In the genomic region with DNA sequence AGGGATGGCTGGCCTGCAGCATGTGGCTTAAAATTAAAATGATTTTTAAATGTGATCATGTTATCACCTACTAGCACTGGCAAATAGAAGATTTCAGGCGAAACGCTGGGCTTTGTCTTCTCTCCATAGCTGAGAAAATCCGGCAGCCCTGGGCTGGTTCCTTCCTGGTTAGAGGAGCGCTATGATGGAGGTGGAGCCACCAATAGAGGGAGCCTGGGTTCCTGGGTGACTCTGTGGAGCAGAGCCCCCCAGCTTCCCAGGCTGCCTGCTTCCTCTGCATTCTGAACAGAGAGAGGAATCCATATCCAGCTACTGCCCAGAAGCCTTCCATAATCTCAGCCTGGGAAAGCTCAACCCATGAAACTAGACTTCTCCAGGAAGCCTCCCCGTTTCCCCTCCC, we compare ENCODE assay signal across 17 cellular contexts. TPM values are rescaled to one million over a fixed set of nuclear protein-coding genes. Genes with fewer than 3 reads are reported as not detected.
DNase-seq lines count a peak whose midpoint lies in the region; ATAC-seq and TF ChIP-seq lines count a peak whose summit lies in the region.
"Had no signal": no experiment of that assay in that cellular context is flagged by ENCODE, and none has a peak within 500 bp of the region (broad histone marks: within the 10 kb centered on the region; RNA-seq: fewer than 3 reads in every experiment).

No MANE protein-coding gene starts in this region.

- no peak overlapping the region for H3K27ac ChIP-seq in HCT116 (ENCODE audit: low read depth, low read length)
- peak overlapping the region; percentile 100 for H3K27ac ChIP-seq in VCaP
- no peak overlapping the region for H3K27ac ChIP-seq in lower lobe of right lung
- H3K27ac ChIP-seq: cardiac muscle cell, SJSA1, suprapubic skin had no signal

- no peaks in the 10 kb centered on the region for H3K79me2 ChIP-seq in HCT116 (ENCODE audit: insufficient read depth, low read length)

- no peaks in the 10 kb centered on the region for H3K9me3 ChIP-seq in HCT116 (ENCODE audit: control insufficient read depth in 1 of 2, insufficient read depth in 1 of 2, low read depth in 1 of 2, low read length in 2 of 2)
- no peaks in the 10 kb centered on the region for H3K9me3 ChIP-seq in lower lobe of right lung
- H3K9me3 ChIP-seq: esophagus squamous epithelium, SJSA1, suprapubic skin had no signal

- POLR2A ChIA-PET in HCT116 (lab: Charles Lee): no interaction called here

- no peaks in the 10 kb centered on the region for H3K27me3 ChIP-seq in HCT116 (ENCODE audit: insufficient read depth, low read length)
- H3K27me3 ChIP-seq in lower lobe of right lung (ENCODE audit: low read depth): peaks cover under 1% of the 10 kb centered on the region
- H3K27me3 ChIP-seq: cardiac muscle cell, SJSA1, suprapubic skin had no signal

- peak; percentile 18 for DNase-seq in COLO668 (lab: John Stamatoyannopoulos, UW; ENCODE audit: unreplicated experiment)
- DNase-seq in HCT116 (ENCODE audit: low read depth, low spot score): no peak
- peak; percentile 32 for DNase-seq in lower lobe of right lung
- no peak for DNase-seq in NCI-H446 (lab: John Stamatoyannopoulos, UW)
- DNase-seq in stimulated activated naive B cell treated with anti-CD40 and anti-IgM and Interleukin-4, amounts not matched to agents 10 μg/mL and 1 μg/mL and 100 μg/mL, for 72 hours: no peak
- DNase-seq: esophagus squamous epithelium; NCI-H146; small intestine; stimulated activated CD4-positive, alpha-beta T cell treated with anti-CD3 and anti-CD28 coated beads, Interleukin-4, amount 100 ng/mL, for 4 hours had no signal

- CTCF ChIA-PET in HCT116 (lab: Charles Lee): interaction anchor here (3.1 kb wide), 1 partner anchor 13 kb away, joined by 11 read pairs; no protein-coding TSS in a partner anchor

- peaks cover 12 to 20% of the 10 kb centered on the region in 2 donors for H3K4me1 Mint-ChIP-seq in stimulated activated naive B cell treated with anti-CD40 and anti-IgM and Interleukin-4, amounts not matched to agents 10 μg/mL and 1 μg/mL and 100 μg/mL, for 72 hours

- no peak overlapping the region for H2AFZ ChIP-seq in HCT116 (ENCODE audit: low read depth, low read length, poor library complexity, severe bottlenecking)

- RAD21 ChIA-PET in HCT116 (lab: Charles Lee; ENCODE audit: low non-redundant PET in 1 of 2, low total read pairs in 2 of 2, uncharacterized antibody in 2 of 2, unreplicated experiment in 2 of 2): no interaction called here

- TF ChIP-seq CTCF in HCT116 (IDR thresholded peaks at IDR 0.05 in 2 of 3, conservative IDR thresholded peaks at IDR 0.05 in 1 of 3; ENCODE audit: borderline replicate concordance in 1 of 3, insufficient read depth in 1 of 3, low read depth in 2 of 3, low read length in 2 of 3) (no peak), VCaP (conservative IDR thresholded peaks at IDR 0.05) (peak; percentile 21), lower lobe of right lung (IDR thresholded peaks at IDR 0.05) (no peak)

- no peak for TF ChIP-seq POLR2A in HCT116 (IDR thresholded peaks at IDR 0.05; ENCODE audit: borderline replicate concordance, extremely low read depth, insufficient read depth, insufficient read length)

- H3K36me3 ChIP-seq in HCT116 (ENCODE audit: control insufficient read depth in 1 of 2, insufficient read depth in 2 of 2, low read length in 2 of 2) (no peaks in the 10 kb centered on the region), lower lobe of right lung (no peaks in the 10 kb centered on the region)
- H3K36me3 ChIP-seq: cardiac muscle cell, esophagus squamous epithelium, SJSA1, suprapubic skin had no signal

- H3K4me3 Mint-ChIP-seq in stimulated activated naive B cell treated with anti-CD40 and anti-IgM and Interleukin-4, amounts not matched to agents 10 μg/mL and 1 μg/mL and 100 μg/mL, for 72 hours: no peak overlapping the region
- H3K4me3 Mint-ChIP-seq: naive thymus-derived CD8-positive, alpha-beta T cell had no signal

- no peaks in the 10 kb centered on the region for H4K20me1 ChIP-seq in HCT116 (ENCODE audit: insufficient read depth)

- peak; percentile 65 for ATAC-seq in HCT116
- ATAC-seq in lower lobe of right lung: no peak
- no peak for ATAC-seq in GM19324 (IDR thresholded peaks at IDR 0.05; ENCODE audit: low FRiP score, unreplicated experiment)
- ATAC-seq in stimulated activated naive B cell treated with anti-CD40 and anti-IgM and Interleukin-4, amounts not matched to agents 10 μg/mL and 1 μg/mL and 100 μg/mL, for 72 hours (replicated peaks): no peak
- no peak for ATAC-seq in HG03354 (IDR thresholded peaks at IDR 0.05; ENCODE audit: poor library complexity, severe bottlenecking, unreplicated experiment)
- ATAC-seq: naive thymus-derived CD8-positive, alpha-beta T cell had no signal

- H3K36me3 Mint-ChIP-seq in stimulated activated naive B cell treated with anti-CD40 and anti-IgM and Interleukin-4, amounts not matched to agents 10 μg/mL and 1 μg/mL and 100 μg/mL, for 72 hours: no peaks in the 10 kb centered on the region
- H3K36me3 Mint-ChIP-seq: naive thymus-derived CD8-positive, alpha-beta T cell had no signal

- intact Hi-C loops in HCT116 (cut with micrococcal nuclease) (no loop called here), lower lobe of right lung (cut with DNase I) (no loop called here)

- no peak overlapping the region for H3K9ac ChIP-seq in HCT116 (ENCODE audit: low read length)

- peaks cover 5% of the 10 kb centered on the region in 2 experiments; a peak in 3 of 4 replicates for H3K4me1 ChIP-seq in HCT116 (ENCODE audit: control insufficient read depth in 1 of 2, insufficient read depth in 2 of 2, low read length in 2 of 2)
- peaks cover 5% of the 10 kb centered on the region for H3K4me1 ChIP-seq in lower lobe of right lung
- H3K4me1 ChIP-seq: SJSA1 had no signal

- H3K27me3 Mint-ChIP-seq in stimulated activated naive B cell treated with anti-CD40 and anti-IgM and Interleukin-4, amounts not matched to agents 10 μg/mL and 1 μg/mL and 100 μg/mL, for 72 hours: no peaks in the 10 kb centered on the region
- H3K27me3 Mint-ChIP-seq: naive thymus-derived CD8-positive, alpha-beta T cell; progenitor cell of endocrine pancreas had no signal

- no peaks in the 10 kb centered on the region for H3K9me2 ChIP-seq in HCT116 (ENCODE audit: insufficient read depth)

- H3K27ac Mint-ChIP-seq in stimulated activated naive B cell treated with anti-CD40 and anti-IgM and Interleukin-4, amounts not matched to agents 10 μg/mL and 1 μg/mL and 100 μg/mL, for 72 hours: no peak overlapping the region
- H3K27ac Mint-ChIP-seq: progenitor cell of endocrine pancreas had no signal

- no TSS peak for BruUV-seq in HCT116 (replicated peaks; lab: Mats Ljungman, UMichigan)

- TF ChIP-seq RAD21 in HCT116 (IDR thresholded peaks at IDR 0.05; ENCODE audit: low read depth): no peak

- no peaks in the 10 kb centered on the region for H3K9me3 Mint-ChIP-seq in stimulated activated naive B cell treated with anti-CD40 and anti-IgM and Interleukin-4, amounts not matched to agents 10 μg/mL and 1 μg/mL and 100 μg/mL, for 72 hours

- no peak overlapping the region for H3K4me2 ChIP-seq in HCT116 (ENCODE audit: low read length)

- H3K4me3 ChIP-seq in HCT116 (replicated peaks in 1 of 2; ENCODE audit: low read depth in 1 of 2, low read length in 2 of 2): no peak overlapping the region
- H3K4me3 ChIP-seq in lower lobe of right lung: no peak overlapping the region
- H3K4me3 ChIP-seq: cardiac muscle cell, esophagus squamous epithelium, SJSA1, suprapubic skin had no signal

TF ChIP-seq in HCT116, 20 proteins besides CTCF, POLR2A, EP300 and RAD21:
- TF ChIP-seq CBX3 (IDR thresholded peaks at IDR 0.05; ENCODE audit: low read depth) (no peak), EZH2phosphoT487 (IDR thresholded peaks at IDR 0.05; ENCODE audit: borderline replicate concordance) (no peak), ELF1 (IDR thresholded peaks at IDR 0.05; ENCODE audit: borderline replicate concordance, low read depth) (no peak), FOSL1 (IDR thresholded peaks at IDR 0.05; ENCODE audit: low read depth) (no peak), EGR1 (IDR thresholded peaks at IDR 0.05; ENCODE audit: low read depth) (no peak), SP1 (IDR thresholded peaks at IDR 0.05; ENCODE audit: low read depth) (no peak)
- TF ChIP-seq, protein P1, sequence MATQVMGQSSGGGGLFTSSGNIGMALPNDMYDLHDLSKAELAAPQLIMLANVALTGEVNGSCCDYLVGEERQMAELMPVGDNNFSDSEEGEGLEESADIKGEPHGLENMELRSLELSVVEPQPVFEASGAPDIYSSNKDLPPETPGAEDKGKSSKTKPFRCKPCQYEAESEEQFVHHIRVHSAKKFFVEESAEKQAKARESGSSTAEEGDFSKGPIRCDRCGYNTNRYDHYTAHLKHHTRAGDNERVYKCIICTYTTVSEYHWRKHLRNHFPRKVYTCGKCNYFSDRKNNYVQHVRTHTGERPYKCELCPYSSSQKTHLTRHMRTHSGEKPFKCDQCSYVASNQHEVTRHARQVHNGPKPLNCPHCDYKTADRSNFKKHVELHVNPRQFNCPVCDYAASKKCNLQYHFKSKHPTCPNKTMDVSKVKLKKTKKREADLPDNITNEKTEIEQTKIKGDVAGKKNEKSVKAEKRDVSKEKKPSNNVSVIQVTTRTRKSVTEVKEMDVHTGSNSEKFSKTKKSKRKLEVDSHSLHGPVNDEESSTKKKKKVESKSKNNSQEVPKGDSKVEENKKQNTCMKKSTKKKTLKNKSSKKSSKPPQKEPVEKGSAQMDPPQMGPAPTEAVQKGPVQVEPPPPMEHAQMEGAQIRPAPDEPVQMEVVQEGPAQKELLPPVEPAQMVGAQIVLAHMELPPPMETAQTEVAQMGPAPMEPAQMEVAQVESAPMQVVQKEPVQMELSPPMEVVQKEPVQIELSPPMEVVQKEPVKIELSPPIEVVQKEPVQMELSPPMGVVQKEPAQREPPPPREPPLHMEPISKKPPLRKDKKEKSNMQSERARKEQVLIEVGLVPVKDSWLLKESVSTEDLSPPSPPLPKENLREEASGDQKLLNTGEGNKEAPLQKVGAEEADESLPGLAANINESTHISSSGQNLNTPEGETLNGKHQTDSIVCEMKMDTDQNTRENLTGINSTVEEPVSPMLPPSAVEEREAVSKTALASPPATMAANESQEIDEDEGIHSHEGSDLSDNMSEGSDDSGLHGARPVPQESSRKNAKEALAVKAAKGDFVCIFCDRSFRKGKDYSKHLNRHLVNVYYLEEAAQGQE (IDR thresholded peaks at IDR 0.05; ENCODE audit: low read depth): no peak
TF ChIP-seq in HCT116: peak in this region for 0.

RNA-seq across cellular contexts. Expression of a gene that starts 32.6 kb away (rescaled TPM):
- 28.1 TPM for total RNA-seq in HCT116 (2021; ENCODE audit: unreplicated experiment)
- 15.0 and 15.2 TPM in 2 replicates for polyA plus RNA-seq in HCT116 (2012)
- total RNA-seq in lower lobe of right lung: 82.3 TPM

Comparison
In these comparisons a context has a peak if more than half of its experiments do, and no peak if none do; other contexts are left out.
1. DNase-seq: peak in COLO668 (single experiment) and lower lobe of right lung (single experiment); none in HCT116 (single experiment), NCI-H446 (0 of 2) and stimulated activated naive B cell treated with anti-CD40 and anti-IgM and Interleukin-4, amounts not matched to agents 10 μg/mL and 1 μg/mL and 100 μg/mL, for 72 hours (single experiment).